Comparison of ENCODE assay signal across 15 cellular contexts in genomic region chr2:168624028-168624427, GRCh38.
"Had no signal": no experiment of that assay in that cellular context is flagged by ENCODE, and none has a peak within 500 bp of the region (broad histone marks: within the 10 kb centered on the region; RNA-seq: fewer than 3 reads in every experiment).

No MANE protein-coding gene starts in this region.

- ATAC-seq: lower lobe of right lung had no signal

- H3K4me1 ChIP-seq: lower lobe of right lung, uterus had no signal

- H3K9me3 ChIP-seq: lower lobe of right lung, tibial nerve, uterus had no signal

- H3K36me3 ChIP-seq: lower lobe of right lung, tibial nerve, uterus, WERI-Rb-1 had no signal

- H3K27me3 ChIP-seq: tibial nerve, uterus had no signal

- H3K27ac ChIP-seq: epithelial cell of prostate, lower lobe of right lung, skin epidermis, tibial nerve, uterus, WERI-Rb-1 had no signal

- DNase-seq: activated CD4-positive, alpha-beta T cell treated with anti-CD3 and anti-CD28 coated beads, Interleukin-2, amount 50 U/mL, for 48 hours; activated naive CD4-positive, alpha-beta T cell treated with anti-CD3 and anti-CD28 coated beads, Interleukin-2, amount 50 U/mL, for 16 hours; foreskin melanocyte; head of caudate nucleus; lower lobe of right lung; nephron progenitor cell; occipital lobe; stimulated activated CD4-positive, alpha-beta T cell treated with anti-CD3 and anti-CD28 coated beads, Interleukin-4, amount 100 ng/mL, for 24 hours; stimulated activated naive CD4-positive, alpha-beta T cell treated with Interleukin-2 at 50 U/mL for 16 hours; substantia nigra; uterus; WERI-Rb-1 had no signal

- H3K4me3 ChIP-seq: lower lobe of right lung, skin epidermis, tibial nerve, uterus had no signal
